8 cellular contexts compared by ENCODE assay signal in genomic region chr1:167715653-167716302, GRCh38. TPM values are rescaled to one million over a fixed set of nuclear protein-coding genes. Genes with fewer than 3 reads are reported as not detected.
DNase-seq lines count a peak whose midpoint lies in the region; ATAC-seq and TF ChIP-seq lines count a peak whose summit lies in the region.

No MANE protein-coding gene starts in this region.

- peak; percentile 2 for ATAC-seq in GM18909 (IDR thresholded peaks at IDR 0.05; ENCODE audit: poor library complexity, unreplicated experiment)
- no peak for ATAC-seq in HG02571 (IDR thresholded peaks at IDR 0.05; ENCODE audit: unreplicated experiment)

- intact Hi-C loops in A673 (cut with micrococcal nuclease; ENCODE audit: unreplicated experiment): loop anchor here (2.0 to 10.0 kb wide), 3 partner anchors 87 to 1891 kb away; partner anchors contain the start of genes DCAF6, MPC2 and UCK2

- POLR2A ChIA-PET in A673 (lab: Charles Lee; ENCODE audit: low non-redundant PET): no interaction called here

- TF ChIP-seq CTCF in A673 (conservative IDR thresholded peaks at IDR 0.05; ENCODE audit: low read depth, low read length) (no peak; the same call in 1 of the 2 replicates), fibroblast of pulmonary artery (IDR thresholded peaks at IDR 0.05; ENCODE audit: low read length, missing control alignments) (no peak)

- H3K27ac ChIP-seq in A673 (ENCODE audit: low read depth, low read length, poor library complexity, severe bottlenecking) (peak overlapping the region; percentile 78), SJCRH30 (peak overlapping the region; percentile 17; the same call in 1 of the 2 replicates), rectal smooth muscle tissue (ENCODE audit: low read depth, low read length) (no peak overlapping the region)

- H3K9me3 ChIP-seq in A673 (ENCODE audit: low read depth, low read length, poor library complexity, severe bottlenecking) (no peaks in the 10 kb centered on the region), SJCRH30 (replicated peaks) (no peaks in the 10 kb centered on the region)

- peak overlapping the region; percentile 67 for H3K4me3 ChIP-seq in A673 (ENCODE audit: low read depth, low read length, poor library complexity, severe bottlenecking)
- peak overlapping the region; percentile 84 for H3K4me3 ChIP-seq in SJCRH30
- peak overlapping the region; percentile 79 for H3K4me3 ChIP-seq in fibroblast of pulmonary artery (replicated peaks; ENCODE audit: low read depth, low read length)
- H3K4me3 ChIP-seq in rectal smooth muscle tissue (ENCODE audit: low read length): peak overlapping the region; percentile 76

- H3K4me1 ChIP-seq in A673 (ENCODE audit: insufficient read depth, low read length, poor library complexity, severe bottlenecking): no peaks in the 10 kb centered on the region
- no peaks in the 10 kb centered on the region for H3K4me1 ChIP-seq in SJCRH30
- H3K4me1 ChIP-seq in rectal smooth muscle tissue (ENCODE audit: control insufficient read depth, insufficient read depth, low read length): no peaks in the 10 kb centered on the region

- in situ Hi-C loops in KBM-7 (cut with MboI; ENCODE audit: low pct_unique_long_range_greater_than_20kb, low sequenced_read_pairs): no loop called here

- no peak for DNase-seq in A673 (ENCODE audit: low spot score)
- DNase-seq in SJCRH30: no peak
- DNase-seq in fibroblast of pulmonary artery (ENCODE audit: low read depth): no peak
- no peak for DNase-seq in KBM-7
- DNase-seq in NK-92 (lab: John Stamatoyannopoulos, UW; ENCODE audit: unreplicated experiment): no peak

- no TSS peak for BruUV-seq in A673 (replicated peaks; lab: Mats Ljungman, UMichigan)

- no peaks in the 10 kb centered on the region for H3K27me3 ChIP-seq in A673 (replicated peaks; ENCODE audit: insufficient read depth, low read depth, low read length, poor library complexity)
- no peaks in the 10 kb centered on the region for H3K27me3 ChIP-seq in SJCRH30
- no peaks in the 10 kb centered on the region for H3K27me3 ChIP-seq in rectal smooth muscle tissue (ENCODE audit: control insufficient read depth, insufficient read depth, low read length)

- H3K9ac ChIP-seq in rectal smooth muscle tissue (ENCODE audit: low read length): no peak overlapping the region

- CTCF ChIA-PET in A673 (lab: Charles Lee): interaction anchor here (0.7 to 1.2 kb wide), 2 partner anchors 87 to 367 kb away, joined by 12 read pairs; no protein-coding TSS in a partner anchor

- H3K36me3 ChIP-seq in A673 (ENCODE audit: insufficient read depth, low read length, poor library complexity, severe bottlenecking) (no peaks in the 10 kb centered on the region), SJCRH30 (no peaks in the 10 kb centered on the region), rectal smooth muscle tissue (ENCODE audit: control insufficient read depth, insufficient read depth, low read length) (no peaks in the 10 kb centered on the region)

RNA-seq across cellular contexts. Expression of gene MPZL1, which starts 6.0 kb away (rescaled TPM):
- 87.8 and 90.4 TPM in 2 replicates for total RNA-seq in A673 (2021)
- 57.9 and 63.0 TPM in 2 replicates for total RNA-seq in SJCRH30 (2014; rRNA removed; shearing (Covaris generic))
